ENCODE assay signal across 1 cellular context in the genomic region with DNA sequence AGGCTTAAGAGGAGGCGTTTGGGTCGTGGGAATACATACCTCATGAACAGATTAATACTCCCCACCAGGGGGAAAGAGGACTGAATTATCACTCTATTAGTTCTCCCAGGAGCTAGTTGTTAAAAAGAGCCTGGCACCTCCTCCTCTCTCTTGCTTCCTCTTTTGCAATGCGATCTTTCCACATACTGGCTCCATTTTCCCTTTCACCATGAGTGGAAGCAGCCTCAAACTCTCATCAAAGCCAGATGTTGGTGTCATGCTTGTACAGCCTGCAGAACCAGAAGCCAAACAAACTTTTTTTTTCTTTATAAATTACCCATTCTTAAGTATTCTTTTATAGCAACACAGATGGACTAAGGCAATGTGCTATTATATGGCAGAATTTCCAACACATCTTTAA.
TF ChIP-seq lines count a peak whose summit lies in the region.

No MANE protein-coding gene starts in this region.

TF ChIP-seq in H1, 55 proteins besides CTCF, POLR2A, EP300 and RAD21:
- TF ChIP-seq TEAD4 (IDR thresholded peaks at IDR 0.05; ENCODE audit: low read depth, low read length) (no peak), NANOG (IDR thresholded peaks at IDR 0.05; ENCODE audit: insufficient read depth, low read depth, low read length, poor library complexity, severe bottlenecking) (no peak), YY1 (IDR thresholded peaks at IDR 0.05; ENCODE audit: low read depth, low read length) (no peak), KDM4A (IDR thresholded peaks at IDR 0.05; ENCODE audit: low read depth, low read length, severe bottlenecking) (no peak), RXRA (IDR thresholded peaks at IDR 0.05; ENCODE audit: insufficient read depth, low read depth, low read length) (no peak), ATF3 (IDR thresholded peaks at IDR 0.05; ENCODE audit: insufficient read depth, low read depth, low read length) (no peak)
